Comparison of ENCODE assay signal across 8 cellular contexts in the genomic region with DNA sequence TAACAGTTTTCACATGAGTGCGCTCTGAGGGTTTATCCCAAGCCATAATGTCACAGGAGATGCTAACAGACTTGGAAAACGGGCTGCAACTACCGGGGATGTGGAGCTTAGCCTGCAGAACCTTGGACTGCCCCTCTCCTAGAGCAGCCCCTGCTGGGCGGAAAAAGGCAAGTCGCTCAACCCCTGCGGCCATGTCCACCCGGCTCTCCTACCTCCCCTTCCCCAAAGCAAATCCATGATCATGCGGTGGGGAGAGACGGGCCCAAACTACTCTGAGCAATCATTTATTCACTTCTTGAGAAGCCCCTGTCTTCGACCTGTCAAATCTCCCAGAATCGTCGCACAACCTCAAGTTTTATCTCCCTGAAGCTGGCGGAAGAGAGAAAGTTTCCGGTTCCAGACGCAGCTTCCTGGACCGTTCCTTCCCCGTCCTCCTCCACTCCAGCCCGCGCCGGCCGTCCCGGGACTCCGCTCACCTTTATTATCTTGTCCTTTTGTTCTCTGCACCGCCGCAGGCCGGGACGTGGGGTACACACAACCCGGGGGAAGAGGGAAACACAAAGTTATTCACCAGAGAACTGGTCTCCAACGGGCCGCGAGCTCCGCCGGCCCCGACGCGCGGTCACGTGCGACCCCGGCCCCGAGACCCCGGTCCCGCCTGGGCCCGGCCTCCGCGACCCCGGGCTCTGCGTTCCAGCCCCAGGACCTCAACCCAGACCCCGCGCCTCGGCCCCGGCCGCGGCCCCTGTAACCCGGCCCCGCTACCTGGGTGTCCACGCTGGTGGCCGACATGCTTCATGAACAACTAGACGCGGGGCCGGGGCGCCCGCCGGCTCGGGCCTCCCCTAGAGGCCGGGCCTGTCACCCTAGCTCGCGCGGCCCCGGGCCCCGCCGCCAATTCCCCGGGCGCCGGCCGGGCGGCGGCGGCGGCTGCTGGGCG. TPM values are rescaled to one million over a fixed set of nuclear protein-coding genes. Genes with fewer than 3 reads are reported as not detected.
A peak's percentile ranks its signal among the peaks of the same experiment; 100 is the strongest.
DNase-seq lines count a peak whose midpoint lies in the region; ATAC-seq and TF ChIP-seq lines count a peak whose summit lies in the region.

No MANE protein-coding gene starts in this region.

- H2AFZ ChIP-seq in Loucy (ENCODE audit: low read length): peak overlapping the region; percentile 59; the same call in 1 of the 2 replicates

- TF ChIP-seq CTCF in Loucy (conservative IDR thresholded peaks at IDR 0.05; ENCODE audit: low read length) (peak; percentile 64), gastroesophageal sphincter (IDR thresholded peaks at IDR 0.05) (peak in 1 of 4 experiments; percentile 33), progenitor cell of endocrine pancreas (IDR thresholded peaks at IDR 0.05; ENCODE audit: unreplicated experiment) (peak; percentile 57)

- H3K4me1 ChIP-seq in Loucy (ENCODE audit: insufficient read depth, low read length, poor library complexity, severe bottlenecking) (peaks cover 50% of the 10 kb centered on the region), gastroesophageal sphincter (peaks cover 0 to 61% (median 17%) of the 10 kb centered on the region in 3 donors)

- H3K9me2 ChIP-seq in Loucy (replicated peaks; ENCODE audit: low read depth, low read length): no peaks in the 10 kb centered on the region

- TF ChIP-seq POLR2A in gastroesophageal sphincter (IDR thresholded peaks at IDR 0.05): no peak

- H3K4me3 ChIP-seq in Loucy (ENCODE audit: low read length, poor library complexity, severe bottlenecking) (peak overlapping the region; percentile 98), gastroesophageal sphincter (peak overlapping the region; percentile 85 to 96)

- H3K36me3 Mint-ChIP-seq in activated T-cell treated with anti-CD3 and anti-CD28 coated beads, Interleukin-2, amount 50 U/mL, for 4 hours (ENCODE audit: insufficient read depth): peaks cover 28% of the 10 kb centered on the region
- H3K36me3 Mint-ChIP-seq in progenitor cell of endocrine pancreas (ENCODE audit: insufficient read depth): peaks cover 19% of the 10 kb centered on the region

- no peaks in the 10 kb centered on the region for H3F3A ChIP-seq in Loucy (ENCODE audit: low read depth)

- H3K9me3 Mint-ChIP-seq in activated T-cell treated with anti-CD3 and anti-CD28 coated beads, Interleukin-2, amount 50 U/mL, for 4 hours: no peaks in the 10 kb centered on the region
- H3K9me3 Mint-ChIP-seq in progenitor cell of endocrine pancreas (ENCODE audit: low read depth): no peaks in the 10 kb centered on the region

- no peaks in the 10 kb centered on the region for H3K27me3 ChIP-seq in Loucy (ENCODE audit: insufficient read depth, low read length, poor library complexity, severe bottlenecking)
- H3K27me3 ChIP-seq in gastroesophageal sphincter: peaks cover 19% of the 10 kb centered on the region

- H3K9me3 ChIP-seq in Loucy (ENCODE audit: insufficient read depth, low read depth, low read length): no peaks in the 10 kb centered on the region
- H3K9me3 ChIP-seq in gastroesophageal sphincter: no peaks in the 10 kb centered on the region

- H3K4me2 ChIP-seq in Loucy (ENCODE audit: low read depth, low read length, poor library complexity, severe bottlenecking): peak overlapping the region; percentile 98

- peaks cover 57% of the 10 kb centered on the region for H3K79me2 ChIP-seq in Loucy (ENCODE audit: insufficient read depth, low read length)

- H3K27ac ChIP-seq in gastroesophageal sphincter: peak overlapping the region; percentile 35 to 92 (median 87)

- H4K20me1 ChIP-seq in Loucy (ENCODE audit: insufficient read depth, low read length, poor library complexity, severe bottlenecking): peaks cover 53% of the 10 kb centered on the region

- WGBS in gastroesophageal sphincter (ENCODE audit: low coverage in 1 of 2), 2 donors: 6% methylated on average over 26 of the region's 81 CpGs; no CpG with 5 or more reads in 1 of the 2 donors

- DNase-seq in NCI-H748 (lab: John Stamatoyannopoulos, UW; ENCODE audit: unreplicated experiment) (peak; percentile 32), NCI-H748 treated with DMSO at 0.1 percent for 48 hours (lab: John Stamatoyannopoulos, UW) (no peak), progenitor cell of endocrine pancreas (ENCODE audit: low spot score, unreplicated experiment) (peak; percentile 27)
- no peak for DNase-seq in activated T-cell treated with anti-CD3 and anti-CD28 coated beads, Interleukin-2, amount 50 U/mL, for 4 hours

- H3K27me3 Mint-ChIP-seq in activated T-cell treated with anti-CD3 and anti-CD28 coated beads, Interleukin-2, amount 50 U/mL, for 4 hours (ENCODE audit: low read depth): peaks cover 6% of the 10 kb centered on the region
- H3K27me3 Mint-ChIP-seq in progenitor cell of endocrine pancreas: peaks cover 4% of the 10 kb centered on the region

- H3K4me1 Mint-ChIP-seq in activated T-cell treated with anti-CD3 and anti-CD28 coated beads, Interleukin-2, amount 50 U/mL, for 4 hours (ENCODE audit: low read depth): peaks cover 48% of the 10 kb centered on the region
- H3K4me1 Mint-ChIP-seq in progenitor cell of endocrine pancreas (ENCODE audit: low read depth): peaks cover 28% of the 10 kb centered on the region

- TF ChIP-seq EP300 in gastroesophageal sphincter (IDR thresholded peaks at IDR 0.05): no peak

- peak; percentile 26 for ATAC-seq in GM21825 (IDR thresholded peaks at IDR 0.05; ENCODE audit: unreplicated experiment)
- peak; percentile 4 to 8 for ATAC-seq in activated T-cell treated with anti-CD3 and anti-CD28 coated beads, Interleukin-2, amount 50 U/mL, for 4 hours
- peak; percentile 40 for ATAC-seq in gastroesophageal sphincter
- ATAC-seq in HG02970 (IDR thresholded peaks at IDR 0.05; ENCODE audit: low FRiP score, unreplicated experiment): no peak

- H3K27ac Mint-ChIP-seq in progenitor cell of endocrine pancreas: peak overlapping the region; percentile 98

- peaks cover 25% of the 10 kb centered on the region; the same call in 1 of the 2 replicates for H3K36me3 ChIP-seq in Loucy (ENCODE audit: insufficient read depth, low read length)
- H3K36me3 ChIP-seq in gastroesophageal sphincter: peaks cover 0 to 45% of the 10 kb centered on the region in 2 donors

- H3K9ac ChIP-seq in Loucy (ENCODE audit: low read depth, low read length, poor library complexity, severe bottlenecking): peak overlapping the region; percentile 100

- H3K4me3 Mint-ChIP-seq in activated T-cell treated with anti-CD3 and anti-CD28 coated beads, Interleukin-2, amount 50 U/mL, for 4 hours: peak overlapping the region; percentile 97
- peak overlapping the region; percentile 99 for H3K4me3 Mint-ChIP-seq in progenitor cell of endocrine pancreas (ENCODE audit: low read depth)

RNA-seq across cellular contexts. Expression of gene YTHDF1, which starts 0.6 kb away (rescaled TPM):
- 10 to 100 TPM; 53.5 to 59.6 (median 55.6) TPM for total RNA-seq in activated T-cell treated with anti-CD3 and anti-CD28 coated beads, Interleukin-2, amount 50 U/mL, for 4 hours
- total RNA-seq in gastroesophageal sphincter (10 to 100 TPM; 20.2 to 35.8 (median 34.2) TPM), progenitor cell of endocrine pancreas (51.2 and 53.8 TPM in 2 replicates)

RNA-seq across cellular contexts. Expression of gene BIRC7, which starts 20.3 kb away (rescaled TPM):
- not detected for total RNA-seq in activated T-cell treated with anti-CD3 and anti-CD28 coated beads, Interleukin-2, amount 50 U/mL, for 4 hours
- total RNA-seq in gastroesophageal sphincter (not detected), progenitor cell of endocrine pancreas (not detected in 2 replicates)

RNA-seq across cellular contexts. Expression of gene NKAIN4, which starts 38.9 kb away (rescaled TPM):
- not detected for total RNA-seq in activated T-cell treated with anti-CD3 and anti-CD28 coated beads, Interleukin-2, amount 50 U/mL, for 4 hours
- total RNA-seq in gastroesophageal sphincter (1 to 10 TPM in 1 of 4 donors, not detected in 3; 2.3 TPM), progenitor cell of endocrine pancreas (0.60 and 0.73 TPM in 2 replicates)

RNA-seq across cellular contexts. Expression of gene ARFGAP1, which starts 57.2 kb away (rescaled TPM):
- total RNA-seq in activated T-cell treated with anti-CD3 and anti-CD28 coated beads, Interleukin-2, amount 50 U/mL, for 4 hours: 100 to 1,000 TPM; 110 to 112 (median 110) TPM
- total RNA-seq in gastroesophageal sphincter (10 to 100 TPM; 35.0 to 50.1 (median 45.2) TPM), progenitor cell of endocrine pancreas (119 and 130 TPM in 2 replicates)

Comparison
In these comparisons a context has a peak if more than half of its experiments do, and no peak if none do; other contexts are left out.
1. DNase-seq: peak in NCI-H748 (single experiment) and progenitor cell of endocrine pancreas (single experiment); none in NCI-H748 treated with DMSO at 0.1 percent for 48 hours (single experiment) and activated T-cell treated with anti-CD3 and anti-CD28 coated beads, Interleukin-2, amount 50 U/mL, for 4 hours (single experiment).